8 cellular contexts compared by ENCODE assay signal in the genomic region with DNA sequence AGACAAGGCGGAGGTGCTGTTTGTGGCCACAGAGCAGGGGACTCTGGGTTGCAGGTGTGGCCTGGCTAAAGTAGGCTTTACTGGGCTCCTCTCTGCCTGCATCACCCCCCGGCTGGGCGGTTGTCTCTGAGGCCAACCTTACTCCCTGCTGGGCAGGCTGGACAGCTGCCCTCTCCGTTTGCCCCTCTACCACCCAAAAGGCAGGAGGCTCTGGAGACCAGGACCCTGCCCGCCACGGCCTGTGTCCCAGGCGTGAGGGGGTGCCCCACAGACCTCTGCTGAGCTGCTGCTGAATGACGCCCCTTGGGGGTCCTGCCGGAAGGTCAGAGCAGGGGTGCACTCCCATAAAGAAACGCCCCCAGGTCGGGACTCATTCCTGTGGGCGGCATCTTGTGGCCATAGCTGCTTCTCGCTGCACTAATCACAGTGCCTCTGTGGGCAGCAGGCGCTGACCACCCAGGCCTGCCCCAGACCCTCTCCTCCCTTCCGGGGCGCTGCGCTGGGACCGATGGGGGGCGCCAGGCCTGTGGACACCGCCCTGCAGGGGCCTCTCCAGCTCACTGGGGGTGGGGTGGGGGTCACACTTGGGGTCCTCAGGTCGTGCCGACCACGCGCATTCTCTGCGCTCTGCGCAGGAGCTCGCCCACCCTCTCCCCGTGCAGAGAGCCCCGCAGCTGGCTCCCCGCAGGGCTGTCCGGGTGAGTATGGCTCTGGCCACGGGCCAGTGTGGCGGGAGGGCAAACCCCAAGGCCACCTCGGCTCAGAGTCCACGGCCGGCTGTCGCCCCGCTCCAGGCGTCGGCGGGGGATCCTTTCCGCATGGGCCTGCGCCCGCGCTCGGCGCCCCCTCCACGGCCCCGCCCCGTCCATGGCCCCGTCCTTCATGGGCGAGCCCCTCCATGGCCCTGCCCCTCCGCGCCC. TPM values are rescaled to one million over a fixed set of nuclear protein-coding genes. Genes with fewer than 3 reads are reported as not detected.
DNase-seq lines count a peak whose midpoint lies in the region; ATAC-seq and TF ChIP-seq lines count a peak whose summit lies in the region.
"Had no signal": no experiment of that assay in that cellular context is flagged by ENCODE, and none has a peak within 500 bp of the region (broad histone marks: within the 10 kb centered on the region; RNA-seq: fewer than 3 reads in every experiment).

No MANE protein-coding gene starts in this region.

- intact Hi-C loops in gastrocnemius medialis (cut with DNase I; ENCODE audit: low total_unique reads), result loop anchor here (1.0 to 10.0 kb wide), 4 partner anchors 27 to 1489 kb away; a partner anchor contains a TSS

- TF ChIP-seq POLR2A in gastrocnemius medialis (IDR thresholded peaks at IDR 0.05), result no peak

- in situ Hi-C loops in gastrocnemius medialis (cut with MboI; ENCODE audit: low sequenced_read_pairs in 4 of 4), result no loop called here

- H3K27ac ChIP-seq in gastrocnemius medialis, result peak overlapping the region; percentile 67 to 85 (median 73)

- H3K27me3 ChIP-seq in gastrocnemius medialis, result no peaks in the 10 kb centered on the region

- DNase-seq in foreskin melanocyte (peak; percentile 16), gastrocnemius medialis (no peak), GDM1 (lab: John Stamatoyannopoulos, UW) (no peak)
- DNase-seq in stimulated activated CD4-positive, alpha-beta T cell treated with anti-CD3 and anti-CD28 coated beads, Interleukin-12 subunit alpha, Interleukin-12 subunit beta, amount 100 ng/mL, for 4 hours, result no peak

- H3K4me3 ChIP-seq in gastrocnemius medialis, result peak overlapping the region; percentile 74 to 83 (median 76)

- no peak for TF ChIP-seq CTCF in gastrocnemius medialis (IDR thresholded peaks at IDR 0.05 in 4 of 5, conservative IDR thresholded peaks at IDR 0.05 in 1 of 5)

- no peaks in the 10 kb centered on the region for H3K9me3 ChIP-seq in gastrocnemius medialis

- no peaks in the 10 kb centered on the region for H3K36me3 ChIP-seq in gastrocnemius medialis

- H3K4me1 ChIP-seq in gastrocnemius medialis, result peaks cover 19 to 36% of the 10 kb centered on the region in 2 donors

- ATAC-seq in GM18909 (IDR thresholded peaks at IDR 0.05; ENCODE audit: poor library complexity, unreplicated experiment) (peak; percentile 26), HG02840 (IDR thresholded peaks at IDR 0.05; ENCODE audit: low FRiP score, unreplicated experiment) (peak; percentile 25), SK-N-SH treated with all-trans-retinoic acid at 6 μM for 48 hours (peak; percentile 77), gastrocnemius medialis (peak in 1 of 2 donors; percentile 2)

TF ChIP-seq in SK-N-SH treated with all-trans-retinoic acid at 6 μM for 48 hours, 23 proteins besides CTCF, POLR2A, EP300 and RAD21:
- TF ChIP-seq, protein P1, sequence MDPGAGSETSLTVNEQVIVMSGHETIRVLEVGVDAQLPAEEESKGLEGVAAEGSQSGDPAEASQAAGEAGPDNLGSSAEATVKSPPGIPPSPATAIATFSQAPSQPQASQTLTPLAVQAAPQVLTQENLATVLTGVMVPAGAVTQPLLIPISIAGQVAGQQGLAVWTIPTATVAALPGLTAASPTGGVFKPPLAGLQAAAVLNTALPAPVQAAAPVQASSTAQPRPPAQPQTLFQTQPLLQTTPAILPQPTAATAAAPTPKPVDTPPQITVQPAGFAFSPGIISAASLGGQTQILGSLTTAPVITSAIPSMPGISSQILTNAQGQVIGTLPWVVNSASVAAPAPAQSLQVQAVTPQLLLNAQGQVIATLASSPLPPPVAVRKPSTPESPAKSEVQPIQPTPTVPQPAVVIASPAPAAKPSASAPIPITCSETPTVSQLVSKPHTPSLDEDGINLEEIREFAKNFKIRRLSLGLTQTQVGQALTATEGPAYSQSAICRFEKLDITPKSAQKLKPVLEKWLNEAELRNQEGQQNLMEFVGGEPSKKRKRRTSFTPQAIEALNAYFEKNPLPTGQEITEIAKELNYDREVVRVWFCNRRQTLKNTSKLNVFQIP (CRISPR knock-in tag; IDR thresholded peaks at IDR 0.05; ENCODE audit: borderline replicate concordance, low read depth), result no peak
- no peak for TF ChIP-seq ZNF565 (CRISPR knock-in tag; conservative IDR thresholded peaks at IDR 0.05; ENCODE audit: low read depth)
- no peak for TF ChIP-seq ZNF8 (CRISPR knock-in tag; IDR thresholded peaks at IDR 0.05)
- no peak for TF ChIP-seq ZNF70 (CRISPR knock-in tag; IDR thresholded peaks at IDR 0.05)
- TF ChIP-seq CSDC2 (CRISPR knock-in tag; IDR thresholded peaks at IDR 0.05), result no peak
- TF ChIP-seq ZFP3 (CRISPR knock-in tag; IDR thresholded peaks at IDR 0.05), result no peak
- no peak for TF ChIP-seq OSR1 (CRISPR knock-in tag; IDR thresholded peaks at IDR 0.05)
- TF ChIP-seq BACH2 (CRISPR knock-in tag; IDR thresholded peaks at IDR 0.05; ENCODE audit: borderline replicate concordance), result no peak
- TF ChIP-seq, protein P2, sequence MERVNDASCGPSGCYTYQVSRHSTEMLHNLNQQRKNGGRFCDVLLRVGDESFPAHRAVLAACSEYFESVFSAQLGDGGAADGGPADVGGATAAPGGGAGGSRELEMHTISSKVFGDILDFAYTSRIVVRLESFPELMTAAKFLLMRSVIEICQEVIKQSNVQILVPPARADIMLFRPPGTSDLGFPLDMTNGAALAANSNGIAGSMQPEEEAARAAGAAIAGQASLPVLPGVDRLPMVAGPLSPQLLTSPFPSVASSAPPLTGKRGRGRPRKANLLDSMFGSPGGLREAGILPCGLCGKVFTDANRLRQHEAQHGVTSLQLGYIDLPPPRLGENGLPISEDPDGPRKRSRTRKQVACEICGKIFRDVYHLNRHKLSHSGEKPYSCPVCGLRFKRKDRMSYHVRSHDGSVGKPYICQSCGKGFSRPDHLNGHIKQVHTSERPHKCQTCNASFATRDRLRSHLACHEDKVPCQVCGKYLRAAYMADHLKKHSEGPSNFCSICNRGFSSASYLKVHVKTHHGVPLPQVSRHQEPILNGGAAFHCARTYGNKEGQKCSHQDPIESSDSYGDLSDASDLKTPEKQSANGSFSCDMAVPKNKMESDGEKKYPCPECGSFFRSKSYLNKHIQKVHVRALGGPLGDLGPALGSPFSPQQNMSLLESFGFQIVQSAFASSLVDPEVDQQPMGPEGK (CRISPR knock-in tag; IDR thresholded peaks at IDR 0.05; ENCODE audit: borderline replicate concordance), result no peak
- TF ChIP-seq, protein P3, sequence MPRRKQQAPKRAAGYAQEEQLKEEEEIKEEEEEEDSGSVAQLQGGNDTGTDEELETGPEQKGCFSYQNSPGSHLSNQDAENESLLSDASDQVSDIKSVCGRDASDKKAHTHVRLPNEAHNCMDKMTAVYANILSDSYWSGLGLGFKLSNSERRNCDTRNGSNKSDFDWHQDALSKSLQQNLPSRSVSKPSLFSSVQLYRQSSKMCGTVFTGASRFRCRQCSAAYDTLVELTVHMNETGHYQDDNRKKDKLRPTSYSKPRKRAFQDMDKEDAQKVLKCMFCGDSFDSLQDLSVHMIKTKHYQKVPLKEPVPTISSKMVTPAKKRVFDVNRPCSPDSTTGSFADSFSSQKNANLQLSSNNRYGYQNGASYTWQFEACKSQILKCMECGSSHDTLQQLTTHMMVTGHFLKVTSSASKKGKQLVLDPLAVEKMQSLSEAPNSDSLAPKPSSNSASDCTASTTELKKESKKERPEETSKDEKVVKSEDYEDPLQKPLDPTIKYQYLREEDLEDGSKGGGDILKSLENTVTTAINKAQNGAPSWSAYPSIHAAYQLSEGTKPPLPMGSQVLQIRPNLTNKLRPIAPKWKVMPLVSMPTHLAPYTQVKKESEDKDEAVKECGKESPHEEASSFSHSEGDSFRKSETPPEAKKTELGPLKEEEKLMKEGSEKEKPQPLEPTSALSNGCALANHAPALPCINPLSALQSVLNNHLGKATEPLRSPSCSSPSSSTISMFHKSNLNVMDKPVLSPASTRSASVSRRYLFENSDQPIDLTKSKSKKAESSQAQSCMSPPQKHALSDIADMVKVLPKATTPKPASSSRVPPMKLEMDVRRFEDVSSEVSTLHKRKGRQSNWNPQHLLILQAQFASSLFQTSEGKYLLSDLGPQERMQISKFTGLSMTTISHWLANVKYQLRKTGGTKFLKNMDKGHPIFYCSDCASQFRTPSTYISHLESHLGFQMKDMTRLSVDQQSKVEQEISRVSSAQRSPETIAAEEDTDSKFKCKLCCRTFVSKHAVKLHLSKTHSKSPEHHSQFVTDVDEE (CRISPR knock-in tag; IDR thresholded peaks at IDR 0.05), result no peak
- TF ChIP-seq ZFP30 (CRISPR knock-in tag; IDR thresholded peaks at IDR 0.05), result no peak
- no peak for TF ChIP-seq ESRRG (CRISPR knock-in tag; IDR thresholded peaks at IDR 0.05)
- no peak for TF ChIP-seq ISL1 (CRISPR knock-in tag; IDR thresholded peaks at IDR 0.05)
- TF ChIP-seq, protein P4, sequence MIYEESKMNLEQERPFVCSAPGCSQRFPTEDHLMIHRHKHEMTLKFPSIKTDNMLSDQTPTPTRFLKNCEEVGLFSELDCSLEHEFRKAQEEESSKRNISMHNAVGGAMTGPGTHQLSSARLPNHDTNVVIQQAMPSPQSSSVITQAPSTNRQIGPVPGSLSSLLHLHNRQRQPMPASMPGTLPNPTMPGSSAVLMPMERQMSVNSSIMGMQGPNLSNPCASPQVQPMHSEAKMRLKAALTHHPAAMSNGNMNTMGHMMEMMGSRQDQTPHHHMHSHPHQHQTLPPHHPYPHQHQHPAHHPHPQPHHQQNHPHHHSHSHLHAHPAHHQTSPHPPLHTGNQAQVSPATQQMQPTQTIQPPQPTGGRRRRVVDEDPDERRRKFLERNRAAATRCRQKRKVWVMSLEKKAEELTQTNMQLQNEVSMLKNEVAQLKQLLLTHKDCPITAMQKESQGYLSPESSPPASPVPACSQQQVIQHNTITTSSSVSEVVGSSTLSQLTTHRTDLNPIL (CRISPR knock-in tag; IDR thresholded peaks at IDR 0.05; ENCODE audit: low read depth), result no peak
- no peak for TF ChIP-seq PPARA (CRISPR knock-in tag; IDR thresholded peaks at IDR 0.05; ENCODE audit: borderline replicate concordance)
- no peak for TF ChIP-seq SNAI2 (CRISPR knock-in tag; IDR thresholded peaks at IDR 0.05)
- no peak for TF ChIP-seq TCF4 (CRISPR knock-in tag; IDR thresholded peaks at IDR 0.05; ENCODE audit: borderline replicate concordance)
TF ChIP-seq in SK-N-SH treated with all-trans-retinoic acid at 6 μM for 48 hours: peak in this region for 0.

RNA-seq across cellular contexts. Expression of a gene that starts 0.9 kb away (rescaled TPM):
- not detected for total RNA-seq in gastrocnemius medialis
- total RNA-seq: glomerular endothelial cell had no signal

RNA-seq across cellular contexts. Expression of a gene that starts 1.1 kb away (rescaled TPM):
- total RNA-seq in gastrocnemius medialis, result 10 to 100 TPM; 23.5 to 73.0 (median 51.1) TPM
